Comparison of ENCODE assay signal across 17 cellular contexts in the genomic region with DNA sequence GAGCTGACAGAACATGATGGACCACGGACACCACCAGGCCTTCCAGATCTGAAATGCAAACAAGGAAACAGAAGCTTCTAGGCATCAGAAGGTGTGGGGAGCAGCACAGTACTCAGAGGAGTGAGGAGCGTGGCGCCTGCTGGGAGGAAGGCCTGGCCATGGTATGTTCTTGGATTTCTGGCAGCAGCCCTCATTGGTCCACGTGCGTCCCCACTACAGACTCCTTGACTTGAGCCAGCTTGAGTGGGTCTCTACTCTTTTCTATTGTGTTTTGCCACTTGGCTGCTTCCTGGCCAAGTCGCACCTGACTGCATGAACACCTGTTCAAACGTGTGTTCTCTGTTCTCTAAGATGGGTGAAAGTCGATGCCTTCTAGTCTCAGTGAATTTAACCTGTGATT. TPM values are rescaled to one million over a fixed set of nuclear protein-coding genes. Genes with fewer than 3 reads are reported as not detected.
A peak's percentile ranks its signal among the peaks of the same experiment; 100 is the strongest.
DNase-seq lines count a peak whose midpoint lies in the region; TF ChIP-seq lines count a peak whose summit lies in the region.
"Had no signal": no experiment of that assay in that cellular context is flagged by ENCODE, and none has a peak within 500 bp of the region (broad histone marks: within the 10 kb centered on the region; RNA-seq: fewer than 3 reads in every experiment).

No MANE protein-coding gene starts in this region.

- TF ChIP-seq CTCF in thyroid gland (IDR thresholded peaks at IDR 0.05) (no peak), Caco-2 (IDR thresholded peaks at IDR 0.05; ENCODE audit: insufficient read depth in 1 of 2, low read depth in 1 of 2, low read length in 1 of 2, severe bottlenecking in 1 of 2, unreplicated experiment in 1 of 2) (no peak)

- H3K4me1 Mint-ChIP-seq in activated naive CD8-positive, alpha-beta T cell treated with anti-CD3 and anti-CD28 coated beads for 36 hours: peaks cover 7% of the 10 kb centered on the region
- H3K4me1 Mint-ChIP-seq in Caco-2 (ENCODE audit: low read depth, unreplicated experiment): no peaks in the 10 kb centered on the region

- H3K4me3 Mint-ChIP-seq in activated naive CD8-positive, alpha-beta T cell treated with anti-CD3 and anti-CD28 coated beads for 36 hours: no peak overlapping the region
- no peak overlapping the region for H3K4me3 Mint-ChIP-seq in Caco-2 (ENCODE audit: unreplicated experiment)
- H3K4me3 Mint-ChIP-seq: T-helper 1 cell treated with Interleukin-12 subunit alpha and Interleukin-12 subunit beta and Interleukin-4 antibody, amounts not matched to agents 30 μg/mL and 1 μg/mL, for 36 hours had no signal

- peaks cover 0 to 5% of the 10 kb centered on the region in 2 donors for H3K36me3 ChIP-seq in thyroid gland
- H3K36me3 ChIP-seq in Caco-2 (ENCODE audit: control insufficient read depth, insufficient read depth, low read length): no peaks in the 10 kb centered on the region

- H3K27me3 ChIP-seq in thyroid gland: no peaks in the 10 kb centered on the region
- H3K27me3 ChIP-seq in Caco-2 (replicated peaks; ENCODE audit: control insufficient read depth, insufficient read depth, low read length): no peaks in the 10 kb centered on the region

- no peak overlapping the region for H3K27ac Mint-ChIP-seq in activated naive CD8-positive, alpha-beta T cell treated with anti-CD3 and anti-CD28 coated beads for 36 hours
- no peak overlapping the region for H3K27ac Mint-ChIP-seq in Caco-2 (ENCODE audit: unreplicated experiment)
- H3K27ac Mint-ChIP-seq: T-helper 1 cell treated with Interleukin-12 subunit alpha and Interleukin-12 subunit beta and Interleukin-4 antibody, amounts not matched to agents 30 μg/mL and 1 μg/mL, for 36 hours had no signal

- H3K9me3 ChIP-seq in thyroid gland (no peaks in the 10 kb centered on the region), Caco-2 (no peaks in the 10 kb centered on the region)

- POLR2A ChIA-PET in Caco-2 (lab: Charles Lee): no interaction called here

- no peaks in the 10 kb centered on the region for H3K9me3 Mint-ChIP-seq in activated naive CD8-positive, alpha-beta T cell treated with anti-CD3 and anti-CD28 coated beads for 36 hours
- no peaks in the 10 kb centered on the region for H3K9me3 Mint-ChIP-seq in Caco-2 (ENCODE audit: unreplicated experiment)
- H3K9me3 Mint-ChIP-seq: T-helper 1 cell treated with Interleukin-12 subunit alpha and Interleukin-12 subunit beta and Interleukin-4 antibody, amounts not matched to agents 30 μg/mL and 1 μg/mL, for 36 hours had no signal

- no TSS peak for BruUV-seq in Caco-2 (replicated peaks; lab: Mats Ljungman, UMichigan)

- TF ChIP-seq POLR2A in thyroid gland (IDR thresholded peaks at IDR 0.05): no peak

- 47 to 83% methylated on average over 8 of the region's 8 CpGs for WGBS in thyroid gland, 2 donors

- peak; percentile 1 for DNase-seq in NCI-H526 treated with DMSO at 0.1 percent for 48 hours (lab: John Stamatoyannopoulos, UW)
- DNase-seq in NCI-H526 (lab: John Stamatoyannopoulos, UW): no peak
- DNase-seq in NCI-H2029 (lab: John Stamatoyannopoulos, UW): peak; percentile 71
- DNase-seq in NCI-H345 treated with DMSO at 0.1 percent for 48 hours (lab: John Stamatoyannopoulos, UW; ENCODE audit: unreplicated experiment): peak; percentile 43
- peak; percentile 54 to 56 for DNase-seq in thyroid gland
- DNase-seq in activated naive CD8-positive, alpha-beta T cell treated with anti-CD3 and anti-CD28 coated beads for 36 hours: no peak
- DNase-seq in NCI-H1694 treated with DMSO at 0.1 percent for 48 hours (lab: John Stamatoyannopoulos, UW): no peak
- no peak for DNase-seq in Caco-2
- DNase-seq: DND-41, GDM1, GM23248, NCI-H2081 treated with DMSO at 0.1 percent for 48 hours, NCI-H524 treated with DMSO at 0.1 percent for 48 hours, SHP77 treated with DMSO at 0.1 percent for 48 hours had no signal

- CTCF ChIA-PET in Caco-2 (lab: Charles Lee): interaction anchor here (0.7 kb wide), 1 partner anchor 17 kb away, joined by 3 read pairs; no protein-coding TSS in a partner anchor

- H3K4me3 ChIP-seq in thyroid gland (replicated peaks in 1 of 3) (no peak overlapping the region), Caco-2 (ENCODE audit: low read depth, low read length) (no peak overlapping the region)
- H3K4me3 ChIP-seq: GM23248 had no signal

- no peaks in the 10 kb centered on the region for H3K27me3 Mint-ChIP-seq in activated naive CD8-positive, alpha-beta T cell treated with anti-CD3 and anti-CD28 coated beads for 36 hours
- H3K27me3 Mint-ChIP-seq in Caco-2 (ENCODE audit: insufficient read depth, unreplicated experiment): no peaks in the 10 kb centered on the region

- intact Hi-C loops in thyroid gland (cut with DNase I): no loop called here
- intact Hi-C loops in Caco-2 (cut with micrococcal nuclease; ENCODE audit: unreplicated experiment): no loop called here

- H3K4me1 ChIP-seq in thyroid gland (no peaks in the 10 kb centered on the region), Caco-2 (no peaks in the 10 kb centered on the region)

- H3K36me3 Mint-ChIP-seq in activated naive CD8-positive, alpha-beta T cell treated with anti-CD3 and anti-CD28 coated beads for 36 hours: peaks cover 21% of the 10 kb centered on the region
- H3K36me3 Mint-ChIP-seq in Caco-2 (ENCODE audit: insufficient read depth, unreplicated experiment): no peaks in the 10 kb centered on the region

- H3K27ac ChIP-seq in thyroid gland: no peak overlapping the region
- H3K27ac ChIP-seq: C4-2B, GM23248 had no signal

RNA-seq across cellular contexts. Expression of gene ZNF275, which starts 18.0 kb away (rescaled TPM):
- total RNA-seq in thyroid gland (10 to 100 TPM in 3 of 4 donors, 1 to 10 TPM in 1; 8.2 to 16.4 (median 12.1) TPM), Caco-2 (2022) (5.2 and 5.6 TPM in 2 replicates)
- 10 to 100 TPM; 12.5 to 13.9 TPM for total RNA-seq in activated naive CD8-positive, alpha-beta T cell treated with anti-CD3 and anti-CD28 coated beads for 36 hours

RNA-seq across cellular contexts. Expression of gene PNMA6F, which starts 30.4 kb away (rescaled TPM):
- total RNA-seq in thyroid gland (not detected), Caco-2 (2022) (not detected in 2 replicates)
- total RNA-seq in activated naive CD8-positive, alpha-beta T cell treated with anti-CD3 and anti-CD28 coated beads for 36 hours: not detected
- total RNA-seq: GM23248, HT1080 had no signal

RNA-seq across cellular contexts. Expression of gene PNMA6E, which starts 49.2 kb away (rescaled TPM):
- total RNA-seq in thyroid gland (not detected), Caco-2 (2022) (not detected in 2 replicates)
- not detected for total RNA-seq in activated naive CD8-positive, alpha-beta T cell treated with anti-CD3 and anti-CD28 coated beads for 36 hours
- total RNA-seq: GM23248 had no signal

RNA-seq across cellular contexts. Expression of gene ZFP92, which starts 59.3 kb away (rescaled TPM):
- total RNA-seq in thyroid gland (1 to 10 TPM; 1.1 to 1.8 (median 1.4) TPM), Caco-2 (2022) (0.09 and 0.16 TPM in 2 replicates)
- 1 to 10 TPM; 1.3 to 1.5 TPM for total RNA-seq in activated naive CD8-positive, alpha-beta T cell treated with anti-CD3 and anti-CD28 coated beads for 36 hours

Comparison
In these comparisons a context has a peak if more than half of its experiments do, and no peak if none do; other contexts are left out.
1. DNase-seq: peak in NCI-H526 treated with DMSO at 0.1 percent for 48 hours (single experiment), NCI-H2029 (single experiment), NCI-H345 treated with DMSO at 0.1 percent for 48 hours (single experiment) and thyroid gland (2 of 2); none in NCI-H526 (0 of 2), activated naive CD8-positive, alpha-beta T cell treated with anti-CD3 and anti-CD28 coated beads for 36 hours (single experiment), NCI-H1694 treated with DMSO at 0.1 percent for 48 hours (single experiment) and Caco-2 (0 of 2).